Comparison of ENCODE assay signal across 8 cellular contexts in genomic region chr1:179293340-179294327, GRCh38. TPM values are rescaled to one million over a fixed set of nuclear protein-coding genes. Genes with fewer than 3 reads are reported as not detected.
DNase-seq lines count a peak whose midpoint lies in the region; ATAC-seq and TF ChIP-seq lines count a peak whose summit lies in the region.

TSS of gene SOAT1 (plus strand) at chr1:179293797. CDS start at chr1:179302685, 8,888 bp downstream.

- no peaks in the 10 kb centered on the region for H3K27me3 ChIP-seq in PC-9 (ENCODE audit: insufficient read depth, low read depth)

- no peaks in the 10 kb centered on the region for H3K9me2 ChIP-seq in PC-9 (ENCODE audit: insufficient read depth)

- peak within 1 kb of the TSS; percentile 89 for H3K4me3 ChIP-seq in PC-9

- H4K20me1 ChIP-seq in PC-9 (ENCODE audit: insufficient read depth), result no peaks in the 10 kb centered on the region

- no peaks in the 10 kb centered on the region for H3K36me3 ChIP-seq in PC-9 (ENCODE audit: low read depth)

- DNase-seq in DMS53 (lab: John Stamatoyannopoulos, UW), result peak; percentile 96
- peak; percentile 74 to 95 for DNase-seq in PC-9
- DNase-seq in activated T-cell treated with anti-CD3 and anti-CD28 coated beads, Interleukin-2, amount 50 U/mL, for 4 hours, result peak; percentile 93
- peak; percentile 92 for DNase-seq in myocyte (ENCODE audit: low read depth)
- DNase-seq in stimulated activated effector memory CD8-positive, alpha-beta T cell treated with anti-CD3 and anti-CD28 coated beads, Interleukin-12 subunit alpha, Interleukin-12 subunit beta, amount 100 ng/mL, for 72 hours (ENCODE audit: low spot score in 2 of 2), result peak; percentile 92 to 96

- intact Hi-C loops in PC-9 (cut with micrococcal nuclease; ENCODE audit: unreplicated experiment), result loop anchor here (2.0 to 5.0 kb wide), 4 partner anchors 61 to 751 kb away; partner anchors contain the start of gene FAM20B

- ATAC-seq in GM21528 (IDR thresholded peaks at IDR 0.05; ENCODE audit: low FRiP score, unreplicated experiment), result peak; percentile 95
- ATAC-seq in activated T-cell treated with anti-CD3 and anti-CD28 coated beads, Interleukin-2, amount 50 U/mL, for 4 hours, result peak; percentile 98
- ATAC-seq in esophagus mucosa, result peak; percentile 90
- peak; percentile 98 for ATAC-seq in stimulated activated effector memory CD8-positive, alpha-beta T cell treated with anti-CD3 and anti-CD28 coated beads, Interleukin-12 subunit alpha, Interleukin-12 subunit beta, amount 100 ng/mL, for 72 hours

- peaks cover 4% of the 10 kb centered on the region for H3K36me3 Mint-ChIP-seq in IgD-negative memory B cell
- H3K36me3 Mint-ChIP-seq in activated T-cell treated with anti-CD3 and anti-CD28 coated beads, Interleukin-2, amount 50 U/mL, for 4 hours (ENCODE audit: insufficient read depth), result no peaks in the 10 kb centered on the region
- H3K36me3 Mint-ChIP-seq in stimulated activated effector memory CD8-positive, alpha-beta T cell treated with anti-CD3 and anti-CD28 coated beads, Interleukin-12 subunit alpha, Interleukin-12 subunit beta, amount 100 ng/mL, for 72 hours, result peaks cover 19% of the 10 kb centered on the region

- H3K4me1 Mint-ChIP-seq in IgD-negative memory B cell, result peaks cover 18 to 25% (median 23%) of the 10 kb centered on the region in 3 donors
- H3K4me1 Mint-ChIP-seq in activated T-cell treated with anti-CD3 and anti-CD28 coated beads, Interleukin-2, amount 50 U/mL, for 4 hours (ENCODE audit: low read depth), result peaks cover 37% of the 10 kb centered on the region
- peaks cover 31% of the 10 kb centered on the region for H3K4me1 Mint-ChIP-seq in stimulated activated effector memory CD8-positive, alpha-beta T cell treated with anti-CD3 and anti-CD28 coated beads, Interleukin-12 subunit alpha, Interleukin-12 subunit beta, amount 100 ng/mL, for 72 hours

- H3K79me2 ChIP-seq in PC-9 (ENCODE audit: low read depth), result peaks cover 28% of the 10 kb centered on the region

- peaks cover 25% of the 10 kb centered on the region for H3F3A ChIP-seq in PC-9 (ENCODE audit: insufficient read depth, low read depth)

- H3K27ac ChIP-seq in PC-9, result peak within 1 kb of the TSS; percentile 75

- peak within 1 kb of the TSS; percentile 93 to 98 (median 96) for H3K4me3 Mint-ChIP-seq in IgD-negative memory B cell
- H3K4me3 Mint-ChIP-seq in activated T-cell treated with anti-CD3 and anti-CD28 coated beads, Interleukin-2, amount 50 U/mL, for 4 hours, result peak within 1 kb of the TSS; percentile 90
- H3K4me3 Mint-ChIP-seq in stimulated activated effector memory CD8-positive, alpha-beta T cell treated with anti-CD3 and anti-CD28 coated beads, Interleukin-12 subunit alpha, Interleukin-12 subunit beta, amount 100 ng/mL, for 72 hours, result peak within 1 kb of the TSS; percentile 76

- no peaks in the 10 kb centered on the region for H3K9me3 Mint-ChIP-seq in IgD-negative memory B cell
- no peaks in the 10 kb centered on the region for H3K9me3 Mint-ChIP-seq in activated T-cell treated with anti-CD3 and anti-CD28 coated beads, Interleukin-2, amount 50 U/mL, for 4 hours
- no peaks in the 10 kb centered on the region for H3K9me3 Mint-ChIP-seq in stimulated activated effector memory CD8-positive, alpha-beta T cell treated with anti-CD3 and anti-CD28 coated beads, Interleukin-12 subunit alpha, Interleukin-12 subunit beta, amount 100 ng/mL, for 72 hours

- CTCF ChIA-PET in PC-9 (lab: Charles Lee), result interaction anchor here (0.7 kb wide), 1 partner anchor 216 kb away, joined by 3 read pairs; no protein-coding TSS in a partner anchor

- H3K9me3 ChIP-seq in PC-9 (ENCODE audit: insufficient read depth, low read depth), result no peaks in the 10 kb centered on the region

- peaks cover 21% of the 10 kb centered on the region for H3K4me1 ChIP-seq in PC-9 (replicated peaks; ENCODE audit: insufficient read depth)

- peak within 1 kb of the TSS; percentile 79 to 94 (median 87) for H3K27ac Mint-ChIP-seq in IgD-negative memory B cell
- H3K27ac Mint-ChIP-seq in stimulated activated effector memory CD8-positive, alpha-beta T cell treated with anti-CD3 and anti-CD28 coated beads, Interleukin-12 subunit alpha, Interleukin-12 subunit beta, amount 100 ng/mL, for 72 hours, result peak within 1 kb of the TSS; percentile 84

- peak within 1 kb of the TSS; percentile 87 for H2AFZ ChIP-seq in PC-9

- TF ChIP-seq CTCF in PC-9 (conservative IDR thresholded peaks at IDR 0.05), result no peak

- no TSS peak for BruUV-seq in PC-9 (replicated peaks; lab: Mats Ljungman, UMichigan)

- POLR2A ChIA-PET in PC-9 (lab: Charles Lee; ENCODE audit: unreplicated experiment), result interaction anchor here (0.6 to 0.7 kb wide), 6 partner anchors 12 to 583 kb away, joined by 3 to 14 read pairs (median 5); no protein-coding TSS in a partner anchor

- no peaks in the 10 kb centered on the region for H3K27me3 Mint-ChIP-seq in IgD-negative memory B cell
- no peaks in the 10 kb centered on the region for H3K27me3 Mint-ChIP-seq in activated T-cell treated with anti-CD3 and anti-CD28 coated beads, Interleukin-2, amount 50 U/mL, for 4 hours (ENCODE audit: low read depth)

- H3K4me2 ChIP-seq in PC-9, result peak within 1 kb of the TSS; percentile 88

RNA-seq across cellular contexts. Expression of gene SOAT1, which starts in this region (rescaled TPM):
- 32.9 TPM for polyA plus RNA-seq in IgD-negative memory B cell
- total RNA-seq in PC-9 (2021), result 26.2 and 43.5 TPM in 2 replicates
- 10 to 100 TPM; 46.3 to 56.7 (median 49.0) TPM for total RNA-seq in activated T-cell treated with anti-CD3 and anti-CD28 coated beads, Interleukin-2, amount 50 U/mL, for 4 hours
- 6.1 TPM for total RNA-seq in esophagus mucosa
- 10.0 and 10.7 TPM in 2 replicates for total RNA-seq in myocyte
- polyA plus RNA-seq in myocyte (2012), result 12.6 TPM

Comparison
In these comparisons a context has a peak if more than half of its experiments do, and no peak if none do; other contexts are left out.
1. Peak in every context shown above with its lines: DNase-seq, ATAC-seq, H3K4me3 ChIP-seq and H3K27ac ChIP-seq.